Comparison of ENCODE assay signal across 18 cellular contexts in the genomic region with DNA sequence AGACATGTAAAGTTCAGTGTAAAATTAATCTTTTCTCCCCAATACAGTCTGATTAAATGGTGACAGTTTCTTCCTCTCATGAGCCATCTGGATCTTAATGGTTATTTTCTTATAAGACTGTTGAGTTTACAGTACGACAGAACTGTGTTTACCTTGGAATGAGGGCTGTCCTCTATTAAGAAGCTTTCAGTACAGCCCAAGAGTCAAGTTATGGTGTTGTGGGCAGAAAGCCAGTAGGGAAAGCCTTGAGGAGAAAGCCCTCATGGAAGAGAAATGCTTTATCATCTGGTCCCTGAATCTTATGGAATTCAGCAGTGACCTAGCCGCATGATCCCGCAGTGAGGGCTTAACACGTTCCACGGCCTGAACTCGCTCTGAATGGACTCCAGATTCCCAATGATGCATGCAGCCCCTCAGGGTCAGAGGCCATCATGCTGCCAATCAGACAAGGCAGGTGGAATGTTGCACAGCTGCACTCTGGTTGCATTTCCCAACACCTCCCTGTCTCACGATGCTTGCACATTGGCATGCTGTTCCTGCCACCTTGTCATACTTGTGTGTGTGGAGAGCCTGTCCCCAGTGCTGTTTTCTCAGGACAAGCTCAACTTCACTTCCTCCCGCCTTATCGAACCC.
DNase-seq lines count a peak whose midpoint lies in the region; ATAC-seq and TF ChIP-seq lines count a peak whose summit lies in the region.
"Had no signal": no experiment of that assay in that cellular context is flagged by ENCODE, and none has a peak within 500 bp of the region (broad histone marks: within the 10 kb centered on the region; RNA-seq: fewer than 3 reads in every experiment).

No MANE protein-coding gene starts in this region.

- no peak overlapping the region for H2BK120ac ChIP-seq in neuronal stem cell (ENCODE audit: low read depth, low read length)

- no peak overlapping the region for H3K23ac ChIP-seq in neuronal stem cell (ENCODE audit: low read depth, low read length, poor library complexity)

- TF ChIP-seq CTCF in AG04450 (IDR thresholded peaks at IDR 0.05; ENCODE audit: low read depth, low read length) (no peak), VCaP (conservative IDR thresholded peaks at IDR 0.05) (no peak), fibroblast of villous mesenchyme (IDR thresholded peaks at IDR 0.05; ENCODE audit: insufficient read depth, low read depth, low read length) (no peak)

- no peak overlapping the region for H2AK5ac ChIP-seq in neuronal stem cell (ENCODE audit: low read depth, low read length)

- no peak for ATAC-seq in GM18870 (IDR thresholded peaks at IDR 0.05; ENCODE audit: unreplicated experiment)
- ATAC-seq: A549, GM23338, Right ventricle myocardium inferior had no signal

- H3K36me3 ChIP-seq in neuronal stem cell (replicated peaks in 1 of 2; ENCODE audit: control insufficient read depth in 2 of 2, insufficient read depth in 2 of 2, low read length in 2 of 2), result no peaks in the 10 kb centered on the region
- peaks cover 8% of the 10 kb centered on the region for H3K36me3 ChIP-seq in effector memory CD4-positive, alpha-beta T cell (ENCODE audit: control insufficient read depth, insufficient read depth, low read length)

- H3K4ac ChIP-seq in neuronal stem cell (ENCODE audit: low read length), result no peak overlapping the region

- CTCF ChIA-PET in AG04450 (lab: Charles Lee), result no interaction called here

- H3K18ac ChIP-seq in neuronal stem cell (ENCODE audit: low read length), result no peak overlapping the region

- WGBS in neuronal stem cell (ENCODE audit: extremely low coverage in 2 of 2, insufficient read length in 2 of 2, insufficient replicate concordance in 1 of 2), 2 donors, result no CpG with 5 or more reads among the region's 9 CpGs

- DNase-seq in AG04450 (ENCODE audit: low read depth, low spot score), result peak; percentile 34
- peak; percentile 33 for DNase-seq in fibroblast of villous mesenchyme (ENCODE audit: low read depth)
- DNase-seq in neuronal stem cell (ENCODE audit: low spot score), result peak; percentile 38
- DNase-seq in activated T-cell treated with anti-CD3 and anti-CD28 coated beads, Interleukin-2, amount 50 U/mL, for 1 hour, result no peak
- DNase-seq in effector memory CD4-positive, alpha-beta T cell, result no peak
- DNase-seq in stimulated activated CD8-positive, alpha-beta memory T cell treated with anti-CD3 and anti-CD28 coated beads, Interleukin-4, amount 100 ng/mL, for 48 hours, result no peak
- DNase-seq: GF-D8, KBM-7, NCI-H1105, NCI-H1694 treated with DMSO at 0.1 percent for 48 hours, NCI-H446 treated with DMSO at 0.1 percent for 48 hours, NCI-H774, PC-9 had no signal

- no peak overlapping the region for H3K4me2 ChIP-seq in neuronal stem cell (ENCODE audit: insufficient read depth, low read length, poor library complexity, severe bottlenecking)
- H3K4me2 ChIP-seq: A549, GM23338, PC-9 had no signal

- no peak overlapping the region for H3K14ac ChIP-seq in neuronal stem cell (ENCODE audit: low read length)

- no peak overlapping the region for H2AFZ ChIP-seq in neuronal stem cell (ENCODE audit: low read length)
- H2AFZ ChIP-seq: GM23338, PC-9 had no signal

- H3K9ac ChIP-seq in neuronal stem cell (ENCODE audit: low read depth, low read length, poor library complexity), result no peak overlapping the region

- H3K9me3 ChIP-seq in AG04450 (ENCODE audit: control insufficient read depth, insufficient read depth, low read length) (no peaks in the 10 kb centered on the region), neuronal stem cell (replicated peaks in 1 of 2; ENCODE audit: control insufficient read depth in 2 of 2, insufficient read depth in 1 of 2, low read depth in 1 of 2, low read length in 2 of 2) (no peaks in the 10 kb centered on the region)
- H3K9me3 ChIP-seq in effector memory CD4-positive, alpha-beta T cell (ENCODE audit: control insufficient read depth, low read length), result no peaks in the 10 kb centered on the region

- no peak overlapping the region for H2BK15ac ChIP-seq in neuronal stem cell (ENCODE audit: low read length)

- no peak overlapping the region for H3K4me3 ChIP-seq in AG04450 (ENCODE audit: low read depth, low read length)
- H3K4me3 ChIP-seq in fibroblast of villous mesenchyme (ENCODE audit: low read depth, low read length), result no peak overlapping the region
- no peak overlapping the region for H3K4me3 ChIP-seq in neuronal stem cell (ENCODE audit: low read length in 2 of 2)
- H3K4me3 ChIP-seq in effector memory CD4-positive, alpha-beta T cell (ENCODE audit: insufficient read depth, low read depth, low read length, poor library complexity, severe bottlenecking), result no peak overlapping the region
- H3K4me3 ChIP-seq: A549, GM23338, PC-9 had no signal

- POLR2A ChIA-PET in AG04450 (lab: Yijun Ruan, JAX), result no interaction called here

- peaks cover 14 to 41% of the 10 kb centered on the region in 2 donors for H3K4me1 ChIP-seq in neuronal stem cell (ENCODE audit: control insufficient read depth in 2 of 2, insufficient read depth in 1 of 2, low read depth in 1 of 2, low read length in 2 of 2)
- H3K4me1 ChIP-seq in effector memory CD4-positive, alpha-beta T cell (ENCODE audit: control insufficient read depth, insufficient read depth, low read length, poor library complexity, severe bottlenecking), result no peaks in the 10 kb centered on the region

- no peak overlapping the region for H4K91ac ChIP-seq in neuronal stem cell (ENCODE audit: low read depth, low read length, poor library complexity)

- no peak overlapping the region for H2BK5ac ChIP-seq in neuronal stem cell (ENCODE audit: low read length)

- H3K27me3 ChIP-seq in AG04450 (ENCODE audit: control insufficient read depth, insufficient read depth, low read length) (no peaks in the 10 kb centered on the region), neuronal stem cell (ENCODE audit: control insufficient read depth in 3 of 3, insufficient read depth in 3 of 3, low read depth in 1 of 3, low read length in 3 of 3) (no peaks in the 10 kb centered on the region)
- no peaks in the 10 kb centered on the region for H3K27me3 ChIP-seq in effector memory CD4-positive, alpha-beta T cell (replicated peaks; ENCODE audit: control insufficient read depth, insufficient read depth, low read length, poor library complexity, severe bottlenecking)

- H4K8ac ChIP-seq in neuronal stem cell (ENCODE audit: low read depth, low read length), result no peak overlapping the region

- H3K27ac ChIP-seq in AG04450 (ENCODE audit: low read depth, low read length) (no peak overlapping the region), VCaP (peak overlapping the region; percentile 44), neuronal stem cell (replicated peaks; ENCODE audit: low read length) (peak overlapping the region; percentile 29)
- no peak overlapping the region for H3K27ac ChIP-seq in effector memory CD4-positive, alpha-beta T cell (ENCODE audit: insufficient read depth, low read length, poor library complexity, severe bottlenecking)
- H3K27ac ChIP-seq: PC-9 had no signal

- no peaks in the 10 kb centered on the region for H3K79me1 ChIP-seq in neuronal stem cell (ENCODE audit: low read depth, low read length)

- H2BK12ac ChIP-seq in neuronal stem cell (ENCODE audit: low read length), result no peak overlapping the region

Comparison
In these comparisons a context has a peak if more than half of its experiments do, and no peak if none do; other contexts are left out.
1. DNase-seq: peak in AG04450 (single experiment), fibroblast of villous mesenchyme (single experiment) and neuronal stem cell (single experiment); none in activated T-cell treated with anti-CD3 and anti-CD28 coated beads, Interleukin-2, amount 50 U/mL, for 1 hour (single experiment), effector memory CD4-positive, alpha-beta T cell (0 of 3) and stimulated activated CD8-positive, alpha-beta memory T cell treated with anti-CD3 and anti-CD28 coated beads, Interleukin-4, amount 100 ng/mL, for 48 hours (single experiment).
2. H3K27ac ChIP-seq: peak in VCaP (single experiment) and neuronal stem cell (single experiment); none in AG04450 (single experiment) and effector memory CD4-positive, alpha-beta T cell (single experiment).